Comparison of ENCODE assay signal across 8 cellular contexts in the genomic region with DNA sequence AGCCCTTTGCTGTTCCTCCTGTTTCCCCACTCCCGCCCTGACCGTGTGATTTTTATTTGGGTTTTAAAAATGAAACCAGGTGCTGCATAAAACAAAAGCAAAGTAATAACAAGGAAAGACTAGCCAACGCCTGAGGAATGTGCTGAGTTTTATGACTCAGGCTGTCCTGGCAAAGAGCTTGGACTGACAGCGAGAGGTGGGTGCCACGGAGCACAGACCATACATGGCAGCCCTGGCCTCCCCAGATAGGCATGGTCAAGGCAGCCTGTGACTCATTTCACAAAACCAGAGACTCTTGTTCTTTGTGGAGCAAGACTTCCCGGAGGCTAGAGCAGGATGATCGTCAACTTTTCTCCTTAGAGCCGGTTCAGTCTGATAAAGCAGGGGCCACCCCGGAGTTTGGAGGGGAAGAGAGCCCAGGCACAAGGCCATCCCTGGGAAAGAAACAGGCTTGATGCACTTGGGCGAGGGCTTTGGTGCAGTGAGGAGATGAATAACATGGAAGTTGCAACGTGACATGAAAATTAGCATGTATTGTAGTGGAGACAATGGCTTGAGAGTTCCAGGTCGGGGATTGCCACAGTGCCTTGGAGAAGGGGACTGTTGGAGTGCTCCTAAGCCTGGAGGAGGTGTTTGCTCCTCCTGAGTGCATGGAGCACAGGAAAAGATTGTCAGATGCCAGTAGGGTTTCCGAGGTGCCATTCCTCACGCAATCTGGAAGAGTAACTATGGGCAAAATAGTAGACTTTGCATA. TPM values are rescaled to one million over a fixed set of nuclear protein-coding genes. Genes with fewer than 3 reads are reported as not detected.
DNase-seq lines count a peak whose midpoint lies in the region; ATAC-seq and TF ChIP-seq lines count a peak whose summit lies in the region.

No MANE protein-coding gene starts in this region.

- H3K4me3 Mint-ChIP-seq in activated T-cell treated with anti-CD3 and anti-CD28 coated beads, Interleukin-2, amount 50 U/mL, for 72 hours: peak overlapping the region; percentile 4 to 6

- H3K27ac Mint-ChIP-seq in activated T-cell treated with anti-CD3 and anti-CD28 coated beads, Interleukin-2, amount 50 U/mL, for 72 hours: no peak overlapping the region

- CTCF ChIA-PET in RWPE1 (lab: Yijun Ruan, JAX): interaction anchor here (0.6 to 0.7 kb wide), 2 partner anchors 24 to 638 kb away, joined by 3 to 5 read pairs; no protein-coding TSS in a partner anchor

- H3K4me3 ChIP-seq in fibroblast of pulmonary artery (replicated peaks; ENCODE audit: low read depth, low read length) (peak overlapping the region; percentile 13), retinal pigment epithelial cell (ENCODE audit: low read length) (peak overlapping the region; percentile 5)

- no peaks in the 10 kb centered on the region for H3K9me3 Mint-ChIP-seq in activated T-cell treated with anti-CD3 and anti-CD28 coated beads, Interleukin-2, amount 50 U/mL, for 72 hours

- in situ Hi-C loops in GM13977 (cut with MboI; ENCODE audit: low pct_unique_long_range_greater_than_20kb, low sequenced_read_pairs, unreplicated experiment): no loop called here

- ATAC-seq in activated T-cell treated with anti-CD3 and anti-CD28 coated beads, Interleukin-2, amount 50 U/mL, for 72 hours (replicated peaks in 1 of 2): peak; percentile 21 to 57

- TF ChIP-seq CTCF in RWPE1 (conservative IDR thresholded peaks at IDR 0.05; ENCODE audit: low read depth) (no peak), fibroblast of pulmonary artery (IDR thresholded peaks at IDR 0.05; ENCODE audit: low read length, missing control alignments) (no peak), retinal pigment epithelial cell (conservative IDR thresholded peaks at IDR 0.05; ENCODE audit: low read depth, low read length) (no peak), GM13977 (IDR thresholded peaks at IDR 0.05; ENCODE audit: extremely low read depth, insufficient read depth, missing control alignments) (no peak)

- H3K27me3 Mint-ChIP-seq in activated T-cell treated with anti-CD3 and anti-CD28 coated beads, Interleukin-2, amount 50 U/mL, for 72 hours (ENCODE audit: low read depth): peaks cover 19% of the 10 kb centered on the region

- peak in 1 of 2 donors; percentile 16 for DNase-seq in activated T-cell treated with anti-CD3 and anti-CD28 coated beads, Interleukin-2, amount 50 U/mL, for 72 hours
- DNase-seq in activated T-cell treated with anti-CD3 and anti-CD28 coated beads for 4 hours: no peak
- peak; percentile 95 for DNase-seq in RWPE1 (ENCODE audit: low spot score)
- peak; percentile 97 for DNase-seq in fibroblast of pulmonary artery (ENCODE audit: low read depth)
- DNase-seq in retinal pigment epithelial cell (ENCODE audit: low read depth): peak; percentile 94
- DNase-seq in NCI-H187 (lab: John Stamatoyannopoulos, UW): no peak
- DNase-seq in GM13977 (ENCODE audit: low spot score): no peak
- no peak for DNase-seq in activated CD4-positive, CD25-positive, alpha-beta regulatory T cell (lab: John Stamatoyannopoulos, UW)

- H3K4me1 Mint-ChIP-seq in activated T-cell treated with anti-CD3 and anti-CD28 coated beads, Interleukin-2, amount 50 U/mL, for 72 hours (ENCODE audit: low read depth): peaks cover 30% of the 10 kb centered on the region

- no peaks in the 10 kb centered on the region for H3K36me3 Mint-ChIP-seq in activated T-cell treated with anti-CD3 and anti-CD28 coated beads, Interleukin-2, amount 50 U/mL, for 72 hours (ENCODE audit: insufficient read depth in 2 of 2)

- peak overlapping the region; percentile 98 for H3K27ac ChIP-seq in RWPE1

- POLR2A ChIA-PET in RWPE1 (lab: Yijun Ruan, JAX; ENCODE audit: low non-redundant PET): interaction anchor here (0.6 kb wide), 1 partner anchor 1949 kb away, joined by 3 read pairs; no protein-coding TSS in a partner anchor

RNA-seq across cellular contexts. Expression of gene C4orf51, which starts 54.8 kb away (rescaled TPM):
- not detected for total RNA-seq in activated T-cell treated with anti-CD3 and anti-CD28 coated beads, Interleukin-2, amount 50 U/mL, for 72 hours

Comparison
In these comparisons a context has a peak if more than half of its experiments do, and no peak if none do; other contexts are left out.
1. DNase-seq: peak in RWPE1 (single experiment), fibroblast of pulmonary artery (single experiment) and retinal pigment epithelial cell (single experiment); none in activated T-cell treated with anti-CD3 and anti-CD28 coated beads for 4 hours (single experiment), NCI-H187 (0 of 2), GM13977 (single experiment) and activated CD4-positive, CD25-positive, alpha-beta regulatory T cell (0 of 4).